ENCODE assay signal across 9 cellular contexts in the genomic region with DNA sequence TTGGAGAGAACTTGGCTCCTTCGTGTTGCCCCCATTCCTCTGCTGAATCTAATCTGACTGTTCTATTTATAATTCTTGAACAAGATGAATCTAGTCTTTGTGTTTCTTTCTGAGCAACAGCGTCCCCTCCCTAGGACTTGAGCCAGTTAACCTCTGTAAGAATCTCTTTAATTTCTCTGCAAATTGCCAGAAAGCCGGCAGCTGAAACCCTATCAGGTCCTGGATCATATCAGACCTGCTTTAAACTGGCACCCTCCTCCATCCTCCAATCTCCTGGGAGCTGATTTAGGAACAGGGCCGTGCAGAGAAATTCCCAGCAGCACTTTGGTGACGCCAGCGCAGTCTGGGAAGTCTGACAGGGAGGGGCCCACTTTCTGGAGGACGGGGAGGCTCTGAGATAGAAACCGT.
DNase-seq lines count a peak whose midpoint lies in the region; ATAC-seq, FAIRE-seq and TF ChIP-seq lines count a peak whose summit lies in the region.
"Had no signal": no experiment of that assay in that cellular context is flagged by ENCODE, and none has a peak within 500 bp of the region (broad histone marks: within the 10 kb centered on the region; RNA-seq: fewer than 3 reads in every experiment).

No MANE protein-coding gene starts in this region.

- H3K27ac ChIP-seq in astrocyte (ENCODE audit: low read depth, low read length) (no peak overlapping the region), heart right ventricle (peak overlapping the region; percentile 51 to 87 (median 81)), ovary (peak overlapping the region; percentile 4 to 86)

- H3K27me3 Mint-ChIP-seq in astrocyte (ENCODE audit: low read depth, unreplicated experiment): no peaks in the 10 kb centered on the region
- H3K27me3 Mint-ChIP-seq in activated CD8-positive, alpha-beta memory T cell treated with anti-CD3 and anti-CD28 coated beads, Interleukin-2, amount 10 ng/mL, durations not matched to agents 7 days and 5 days: no peaks in the 10 kb centered on the region

- in situ Hi-C loops in GM13977 (cut with MboI; ENCODE audit: low pct_unique_long_range_greater_than_20kb, low sequenced_read_pairs, unreplicated experiment): no loop called here

- peak; percentile 34 for TF ChIP-seq POLR2A in ovary (IDR thresholded peaks at IDR 0.05)

- no peaks in the 10 kb centered on the region for H3K27me3 ChIP-seq in astrocyte (ENCODE audit: insufficient read depth, low read length)
- H3K27me3 ChIP-seq in heart right ventricle: no peaks in the 10 kb centered on the region
- H3K27me3 ChIP-seq in ovary: no peaks in the 10 kb centered on the region

- H3K79me2 ChIP-seq in astrocyte (ENCODE audit: insufficient read depth, low read length): no peaks in the 10 kb centered on the region

- TF ChIP-seq CTCF in astrocyte (IDR thresholded peaks at IDR 0.05; ENCODE audit: insufficient read depth, low read depth, low read length): no peak
- peak in 2 of 9 donors; percentile 30 to 35 for TF ChIP-seq CTCF in heart right ventricle (IDR thresholded peaks at IDR 0.05)
- no peak for TF ChIP-seq CTCF in ovary (IDR thresholded peaks at IDR 0.05)
- TF ChIP-seq CTCF in GM13977 (IDR thresholded peaks at IDR 0.05; ENCODE audit: extremely low read depth, insufficient read depth, missing control alignments): no peak

- DNase-seq in astrocyte (ENCODE audit: low read depth) (peak; percentile 57), heart right ventricle (peak; percentile 74 to 81), ovary (peak; percentile 77 to 89 (median 88)), GM13977 (ENCODE audit: low spot score) (no peak)
- DNase-seq in activated CD8-positive, alpha-beta memory T cell treated with anti-CD3 and anti-CD28 coated beads, Interleukin-2, amount 10 ng/mL, durations not matched to agents 7 days and 5 days: no peak
- DNase-seq: activated T-cell treated with anti-CD3 and anti-CD28 coated beads, Interleukin-2, amount 50 U/mL, for 72 hours; NCI-H146 had no signal

- H3K36me3 ChIP-seq in astrocyte (ENCODE audit: insufficient read depth, low read length) (no peaks in the 10 kb centered on the region), heart right ventricle (no peaks in the 10 kb centered on the region), ovary (no peaks in the 10 kb centered on the region)

- H3K4me2 ChIP-seq in astrocyte (ENCODE audit: low read length): no peak overlapping the region

- H3K27ac Mint-ChIP-seq in astrocyte (ENCODE audit: unreplicated experiment): no peak overlapping the region
- H3K27ac Mint-ChIP-seq in activated CD8-positive, alpha-beta memory T cell treated with anti-CD3 and anti-CD28 coated beads, Interleukin-2, amount 10 ng/mL, durations not matched to agents 7 days and 5 days: no peak overlapping the region
- H3K27ac Mint-ChIP-seq: activated T-cell treated with anti-CD3 and anti-CD28 coated beads, Interleukin-2, amount 50 U/mL, for 72 hours had no signal

- no peaks in the 10 kb centered on the region for H3K36me3 Mint-ChIP-seq in astrocyte (ENCODE audit: low read depth, unreplicated experiment)
- H3K36me3 Mint-ChIP-seq in activated CD8-positive, alpha-beta memory T cell treated with anti-CD3 and anti-CD28 coated beads, Interleukin-2, amount 10 ng/mL, durations not matched to agents 7 days and 5 days: no peaks in the 10 kb centered on the region

- peak; percentile 86 for TF ChIP-seq EP300 in ovary (IDR thresholded peaks at IDR 0.05)

- H3K4me3 ChIP-seq in astrocyte (ENCODE audit: insufficient read depth, low read depth, low read length) (no peak overlapping the region), heart right ventricle (peak overlapping the region in 2 of 10 donors; percentile 16 to 25), ovary (peak overlapping the region; percentile 12)

- peak overlapping the region; percentile 57 for H2AFZ ChIP-seq in astrocyte (ENCODE audit: low read depth, low read length)

- intact Hi-C loops in heart right ventricle (cut with DNase I): loop anchor here in 4 of 10 donors (2.0 to 10.0 kb wide), 3 partner anchors 85 to 363 kb away; no protein-coding TSS in a partner anchor
- intact Hi-C loops in ovary (cut with DNase I): loop anchor here in 2 of 4 donors (2.0 to 10.0 kb wide), 4 partner anchors 19 to 360 kb away; no protein-coding TSS in a partner anchor

- H3K4me1 Mint-ChIP-seq in astrocyte (ENCODE audit: low read depth, unreplicated experiment): no peaks in the 10 kb centered on the region
- H3K4me1 Mint-ChIP-seq in activated CD8-positive, alpha-beta memory T cell treated with anti-CD3 and anti-CD28 coated beads, Interleukin-2, amount 10 ng/mL, durations not matched to agents 7 days and 5 days: no peaks in the 10 kb centered on the region

- H3K9me3 ChIP-seq in astrocyte (ENCODE audit: insufficient read depth, low read depth, low read length) (no peaks in the 10 kb centered on the region), heart right ventricle (peaks cover 0 to 19% (median 11%) of the 10 kb centered on the region in 11 donors), ovary (no peaks in the 10 kb centered on the region)

- no peak overlapping the region for H3K4me3 Mint-ChIP-seq in astrocyte (ENCODE audit: unreplicated experiment)
- no peak overlapping the region for H3K4me3 Mint-ChIP-seq in activated CD8-positive, alpha-beta memory T cell treated with anti-CD3 and anti-CD28 coated beads, Interleukin-2, amount 10 ng/mL, durations not matched to agents 7 days and 5 days
- H3K4me3 Mint-ChIP-seq: activated T-cell treated with anti-CD3 and anti-CD28 coated beads, Interleukin-2, amount 50 U/mL, for 72 hours had no signal

- H4K20me1 ChIP-seq in astrocyte (ENCODE audit: insufficient read depth, low read length): no peaks in the 10 kb centered on the region

- FAIRE-seq in astrocyte (lab: Jason Lieb, UNC): no peak

- WGBS in heart right ventricle, 2 donors: 7 to 23% methylated on average over 8 of the region's 8 CpGs
- WGBS in ovary, 3 donors: 4 to 10% (median 6%) methylated on average over 8 of the region's 8 CpGs

- H3K4me1 ChIP-seq in astrocyte (ENCODE audit: insufficient read depth, low read length) (no peaks in the 10 kb centered on the region), heart right ventricle (peaks cover 5 to 28% (median 19%) of the 10 kb centered on the region in 9 donors), ovary (ENCODE audit: insufficient read depth) (peaks cover 7% of the 10 kb centered on the region)

- peaks cover 3% of the 10 kb centered on the region for H3K9me3 Mint-ChIP-seq in astrocyte (ENCODE audit: unreplicated experiment)
- no peaks in the 10 kb centered on the region for H3K9me3 Mint-ChIP-seq in activated CD8-positive, alpha-beta memory T cell treated with anti-CD3 and anti-CD28 coated beads, Interleukin-2, amount 10 ng/mL, durations not matched to agents 7 days and 5 days (ENCODE audit: low read depth)

- CTCF ChIA-PET in activated CD8-positive, alpha-beta memory T cell treated with anti-CD3 and anti-CD28 coated beads, Interleukin-2, amount 10 ng/mL, durations not matched to agents 7 days and 5 days (lab: Charles Lee): no interaction called here

- H3K9ac ChIP-seq in astrocyte (ENCODE audit: low read length): no peak overlapping the region

- peak; percentile 87 to 98 (median 94) for ATAC-seq in heart right ventricle
- no peak for ATAC-seq in GM19035 (IDR thresholded peaks at IDR 0.05; ENCODE audit: unreplicated experiment)
- no peak for ATAC-seq in activated CD8-positive, alpha-beta memory T cell treated with anti-CD3 and anti-CD28 coated beads, Interleukin-2, amount 10 ng/mL, durations not matched to agents 7 days and 5 days
- ATAC-seq in GM18867 (IDR thresholded peaks at IDR 0.05; ENCODE audit: unreplicated experiment): no peak
- ATAC-seq: activated T-cell treated with anti-CD3 and anti-CD28 coated beads, Interleukin-2, amount 50 U/mL, for 72 hours had no signal

Comparison
In these comparisons a context has a peak if more than half of its experiments do, and no peak if none do; other contexts are left out.
1. DNase-seq: peak in astrocyte (single experiment), heart right ventricle (2 of 2) and ovary (5 of 5); none in activated CD8-positive, alpha-beta memory T cell treated with anti-CD3 and anti-CD28 coated beads, Interleukin-2, amount 10 ng/mL, durations not matched to agents 7 days and 5 days (single experiment) and GM13977 (single experiment).
2. ATAC-seq: peak in heart right ventricle (8 of 8); none in GM19035 (single experiment), activated CD8-positive, alpha-beta memory T cell treated with anti-CD3 and anti-CD28 coated beads, Interleukin-2, amount 10 ng/mL, durations not matched to agents 7 days and 5 days (single experiment) and GM18867 (single experiment).